In the genomic region with DNA sequence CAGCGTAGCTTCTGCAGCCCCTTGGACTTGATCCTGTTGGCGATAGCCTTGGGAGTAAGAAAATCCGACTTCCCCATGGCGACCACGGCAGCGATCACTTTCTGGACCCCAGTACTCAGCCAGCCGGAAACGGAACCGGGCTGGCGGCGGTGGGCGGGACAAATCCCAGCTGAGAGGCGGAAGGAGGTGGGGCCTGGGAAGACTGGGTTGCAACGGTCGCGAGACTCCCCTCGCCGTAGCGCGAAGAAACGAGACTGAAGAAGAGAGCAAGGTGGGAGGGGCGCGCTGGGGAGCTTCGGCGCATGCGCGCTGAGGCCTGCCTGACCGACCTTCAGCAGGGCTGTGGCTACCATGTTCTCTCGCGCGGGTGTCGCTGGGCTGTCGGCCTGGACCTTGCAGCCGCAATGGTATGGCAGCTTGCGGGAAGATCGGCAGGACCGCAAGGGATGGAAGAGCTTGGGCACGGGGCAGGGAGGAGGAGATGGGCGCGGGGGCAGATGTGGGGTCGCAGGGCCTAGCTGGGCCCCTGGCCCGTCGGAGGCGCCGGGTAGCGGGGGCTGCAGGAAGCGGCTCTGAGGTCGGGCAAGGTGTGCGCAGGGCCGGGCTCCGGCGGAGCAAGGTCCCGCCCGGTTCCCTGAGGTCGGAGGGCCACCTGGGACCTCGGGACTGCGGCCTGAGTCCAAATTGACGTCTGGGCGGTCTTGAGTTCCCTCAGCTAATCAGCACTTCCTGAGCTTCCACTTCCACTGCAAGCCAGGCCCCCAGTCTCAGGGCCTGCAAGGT, we compare ENCODE assay signal across 9 cellular contexts. TPM values are rescaled to one million over a fixed set of nuclear protein-coding genes. Genes with fewer than 3 reads are reported as not detected.
A peak's percentile ranks its signal among the peaks of the same experiment; 100 is the strongest.
DNase-seq lines count a peak whose midpoint lies in the region; ATAC-seq and TF ChIP-seq lines count a peak whose summit lies in the region.
"Had no signal": no experiment of that assay in that cellular context is flagged by ENCODE, and none has a peak within 500 bp of the region (broad histone marks: within the 10 kb centered on the region; RNA-seq: fewer than 3 reads in every experiment).

A gene (plus strand): TSS at position 321 of the 783 bp plus-strand sequence. CDS start 31 bp downstream, at position 352.
A gene with protein sequence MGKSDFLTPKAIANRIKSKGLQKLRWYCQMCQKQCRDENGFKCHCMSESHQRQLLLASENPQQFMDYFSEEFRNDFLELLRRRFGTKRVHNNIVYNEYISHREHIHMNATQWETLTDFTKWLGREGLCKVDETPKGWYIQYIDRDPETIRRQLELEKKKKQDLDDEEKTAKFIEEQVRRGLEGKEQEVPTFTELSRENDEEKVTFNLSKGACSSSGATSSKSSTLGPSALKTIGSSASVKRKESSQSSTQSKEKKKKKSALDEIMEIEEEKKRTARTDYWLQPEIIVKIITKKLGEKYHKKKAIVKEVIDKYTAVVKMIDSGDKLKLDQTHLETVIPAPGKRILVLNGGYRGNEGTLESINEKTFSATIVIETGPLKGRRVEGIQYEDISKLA (minus strand): TSS at position 137 of the 783 bp plus-strand sequence. CDS start 60 bp downstream, at position 77.

- peak; percentile 86 to 92 for DNase-seq in AML-193 (lab: John Stamatoyannopoulos, UW)
- peak; percentile 87 for DNase-seq in NCI-H446 treated with DMSO at 0.1 percent for 48 hours (lab: John Stamatoyannopoulos, UW)
- DNase-seq in activated CD4-positive, CD25-positive, alpha-beta regulatory T cell treated with anti-CD3 and anti-CD28 coated beads, Interleukin-2, amount 50 U/mL, for 72 hours = peak; percentile 99
- DNase-seq in chondrocyte (ENCODE audit: low spot score) = peak; percentile 98
- peak; percentile 93 for DNase-seq in kidney glomerular epithelial cell (lab: John Stamatoyannopoulos, UW)
- DNase-seq in stimulated activated CD4-positive, alpha-beta T cell treated with anti-CD3 and anti-CD28 coated beads, Interleukin-1b, Interleukin-23, amount 100 ng/mL, for 1 hour (ENCODE audit: low read depth in 2 of 2) = peak; percentile 94

- H3K27me3 Mint-ChIP-seq in chondrocyte (ENCODE audit: low read depth) = no peaks in the 10 kb centered on the region
- H3K27me3 Mint-ChIP-seq: dendritic cell treated with granulocyte-macrophage colony-stimulating factor and Interleukin-4, amounts not matched to agents 40 ng/mL and 50 ng/mL, for 4 days had no signal

- ATAC-seq in GM19043 (IDR thresholded peaks at IDR 0.05; ENCODE audit: low read depth, unreplicated experiment) (peak; percentile 88), HG03354 (IDR thresholded peaks at IDR 0.05; ENCODE audit: poor library complexity, severe bottlenecking, unreplicated experiment) (peak; percentile 96)

- peaks cover 57% of the 10 kb centered on the region for H3K4me1 Mint-ChIP-seq in chondrocyte (ENCODE audit: low read depth)

- H3K9me3 Mint-ChIP-seq in chondrocyte (ENCODE audit: low read depth) = no peaks in the 10 kb centered on the region
- H3K9me3 Mint-ChIP-seq: dendritic cell treated with granulocyte-macrophage colony-stimulating factor and Interleukin-4, amounts not matched to agents 40 ng/mL and 50 ng/mL, for 4 days had no signal

- no peak for TF ChIP-seq CTCF in chondrocyte (IDR thresholded peaks at IDR 0.05)

- H3K36me3 Mint-ChIP-seq in chondrocyte (ENCODE audit: low read depth) = peaks cover 9% of the 10 kb centered on the region

- H3K27ac Mint-ChIP-seq in chondrocyte (ENCODE audit: unreplicated experiment) = no peak within 1 kb of the TSS
- H3K27ac Mint-ChIP-seq: dendritic cell treated with granulocyte-macrophage colony-stimulating factor and Interleukin-4, amounts not matched to agents 40 ng/mL and 50 ng/mL, for 4 days had no signal

- H3K4me3 Mint-ChIP-seq in chondrocyte (ENCODE audit: unreplicated experiment) = no peak within 1 kb of the TSS

RNA-seq across cellular contexts. Expression of the first gene that starts in this region (rescaled TPM):
- total RNA-seq in chondrocyte = 136 to 157 TPM (median 136 TPM) in 3 replicates

RNA-seq across cellular contexts. Expression of the second gene that starts in this region (rescaled TPM):
- 11.3 to 15.6 TPM (median 14.2 TPM) in 3 replicates for total RNA-seq in chondrocyte

Comparison
In these comparisons a context has a peak if more than half of its experiments do, and no peak if none do; other contexts are left out.
1. Peak in every context shown above with its lines: DNase-seq and ATAC-seq.